ENCODE assay signal across 9 cellular contexts in genomic region chr9:134690301-134690751, GRCh38. TPM values are rescaled to one million over a fixed set of nuclear protein-coding genes. Genes with fewer than 3 reads are reported as not detected.
"Had no signal": no experiment of that assay in that cellular context is flagged by ENCODE, and none has a peak within 500 bp of the region (broad histone marks: within the 10 kb centered on the region; RNA-seq: fewer than 3 reads in every experiment).

No MANE protein-coding gene starts in this region.

- H3K27ac ChIP-seq: psoas muscle, SJCRH30 had no signal

- H3K27me3 ChIP-seq: SJCRH30, tibial nerve had no signal

- H3K9me3 ChIP-seq: mucosa of descending colon, psoas muscle, SJCRH30, tibial nerve had no signal

- H3K4me3 ChIP-seq: mucosa of descending colon, psoas muscle, SJCRH30, tibial nerve had no signal

- DNase-seq: activated CD4-positive, alpha-beta T cell treated with anti-CD3 and anti-CD28 coated beads, Interleukin-2, amount 50 U/mL, for 4 hours; activated naive CD4-positive, alpha-beta T cell treated with anti-CD3 and anti-CD28 coated beads, Interleukin-2, amount 50 U/mL, for 16 hours; cerebellar nuclear complex; stimulated activated CD4-positive, alpha-beta T cell treated with anti-CD3 and anti-CD28 coated beads, Interleukin-4, amount 100 ng/mL, for 4 hours had no signal

- H3K4me1 ChIP-seq: psoas muscle, SJCRH30 had no signal

RNA-seq across cellular contexts. Expression of gene COL5A1, which starts 48.7 kb away (rescaled TPM):
- polyA plus RNA-seq: naive thymus-derived CD8-positive, alpha-beta T cell had no signal
